ENCODE assay signal across 6 cellular contexts in genomic region chr7:38546763-38547162, GRCh38.
"Had no signal": no experiment of that assay in that cellular context is flagged by ENCODE, and none has a peak within 500 bp of the region (broad histone marks: within the 10 kb centered on the region; RNA-seq: fewer than 3 reads in every experiment).

No MANE protein-coding gene starts in this region.

- DNase-seq: GM23248, HFFc6, IMR-90 had no signal

- H3K4me1 ChIP-seq: HAP-1 had no signal

- ATAC-seq: HCT116, K562 had no signal

- H3K27ac Mint-ChIP-seq: HFFc6 had no signal

- H3K27ac ChIP-seq: GM23248 had no signal

- H2AFZ ChIP-seq: GM23248 had no signal

- H3K4me3 Mint-ChIP-seq: HFFc6 had no signal

- H3K9me3 Mint-ChIP-seq: HFFc6 had no signal

- H3K4me3 ChIP-seq: GM23248, HAP-1, K562 had no signal

- H3K9me3 ChIP-seq: HAP-1 had no signal

- H3K9ac ChIP-seq: GM23248 had no signal

- H3K36me3 ChIP-seq: HAP-1 had no signal
